ENCODE assay signal across 19 cellular contexts in the genomic region with DNA sequence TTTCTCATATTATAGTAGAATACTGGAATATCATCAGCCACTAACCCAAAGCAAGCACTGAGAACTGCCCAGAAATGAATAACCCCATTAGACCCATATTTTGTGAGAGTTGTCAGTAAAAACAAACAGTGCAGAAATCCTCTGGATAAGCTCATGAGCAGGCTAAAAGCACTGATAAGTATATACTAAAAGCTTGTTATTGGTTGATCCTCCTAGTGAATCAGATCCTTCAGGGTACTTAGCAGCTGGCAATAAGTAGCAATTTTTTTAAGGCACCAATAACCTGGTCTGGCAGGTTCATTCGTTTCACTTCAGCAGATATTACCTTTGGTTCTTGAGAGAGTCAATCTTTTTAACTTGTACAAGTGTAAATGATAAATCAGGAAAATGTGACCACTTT. TPM values are rescaled to one million over a fixed set of nuclear protein-coding genes. Genes with fewer than 3 reads are reported as not detected.
DNase-seq lines count a peak whose midpoint lies in the region; ATAC-seq, FAIRE-seq and TF ChIP-seq lines count a peak whose summit lies in the region.
"Had no signal": no experiment of that assay in that cellular context is flagged by ENCODE, and none has a peak within 500 bp of the region (broad histone marks: within the 10 kb centered on the region; RNA-seq: fewer than 3 reads in every experiment).

No MANE protein-coding gene starts in this region.

- H3K23ac ChIP-seq in H1 (ENCODE audit: insufficient read length): no peak overlapping the region

- no peaks in the 10 kb centered on the region for H3K79me2 ChIP-seq in H1 (ENCODE audit: control insufficient read depth in 1 of 2, insufficient read depth in 2 of 2, low read length in 2 of 2)

- H4K5ac ChIP-seq in H1 (ENCODE audit: insufficient read length, low read depth, low read length): no peak overlapping the region

- H4K20me1 ChIP-seq in H1 (replicated peaks in 1 of 2; ENCODE audit: control insufficient read depth in 1 of 2, insufficient read depth in 2 of 2, low read length in 2 of 2): no peaks in the 10 kb centered on the region

- H3K4me3 ChIP-seq in heart left ventricle (peak overlapping the region in 10 of 12 donors; percentile 3 to 68 (median 57)), H1 (ENCODE audit: extremely low read depth in 1 of 4, insufficient read depth in 2 of 4, low read depth in 3 of 4, low read length in 4 of 4) (peak overlapping the region in 1 of 4 experiments; percentile 69; a peak in 1 of 8 replicates), aorta (ENCODE audit: low read length in 2 of 2) (peak overlapping the region; percentile 81 to 88), esophagus muscularis mucosa (peak overlapping the region in 2 of 4 donors; percentile 50 to 62)

- POLR2A ChIA-PET in H1 (lab: Charles Lee; ENCODE audit: partially characterized antibody): interaction anchor here (1.6 kb wide), 1 partner anchor 14 kb away, joined by 3 read pairs; no protein-coding TSS in a partner anchor

- H3K27ac ChIP-seq in heart left ventricle (peak overlapping the region in 3 of 12 donors; percentile 72 to 83 (median 82)), H1 (ENCODE audit: low read depth, low read length) (no peak overlapping the region), aorta (ENCODE audit: low read depth in 1 of 2, low read length in 2 of 2) (peak overlapping the region in 1 of 2 donors; percentile 87), esophagus muscularis mucosa (replicated peaks in 1 of 4) (no peak overlapping the region)
- H3K27ac ChIP-seq: stomach had no signal

- H3K23me2 ChIP-seq in H1 (ENCODE audit: low read depth, low read length): peaks cover 4% of the 10 kb centered on the region; the same call in 1 of the 2 replicates

- H2BK120ac ChIP-seq in H1 (replicated peaks; ENCODE audit: low read depth, low read length): no peak overlapping the region

- intact Hi-C loops in heart left ventricle (cut with DNase I) (loop anchor here in 1 of 10 donors (10.0 kb wide), 1 partner anchor 145 kb away; no protein-coding TSS in a partner anchor), Right ventricle myocardium superior (cut with DNase I) (no loop called here), aorta (cut with DNase I) (loop anchor here (5.0 to 10.0 kb wide), 2 partner anchors 52 to 125 kb away; no protein-coding TSS in a partner anchor), esophagus muscularis mucosa (cut with DNase I) (no loop called here)

- no peak overlapping the region for H3K56ac ChIP-seq in H1 (replicated peaks; ENCODE audit: insufficient read length, low read depth, low read length)

- no peak overlapping the region for H2BK15ac ChIP-seq in H1 (ENCODE audit: low read length)

- no peak overlapping the region for H2BK12ac ChIP-seq in H1 (ENCODE audit: low read depth, low read length)

- no peak overlapping the region for H3K4ac ChIP-seq in H1 (replicated peaks; ENCODE audit: insufficient read length, low read depth, low read length)

- no peak overlapping the region for H4K8ac ChIP-seq in H1 (ENCODE audit: extremely low read depth, insufficient read depth, low read length)

- H3K4me1 ChIP-seq in heart left ventricle: peaks cover 0 to 13% (median 0%) of the 10 kb centered on the region in 12 donors
- H3K4me1 ChIP-seq in H1 (replicated peaks in 1 of 4; ENCODE audit: control insufficient read depth in 3 of 4, insufficient read depth in 4 of 4, low read length in 3 of 4): peaks cover 0 to 5% (median 1%) of the 10 kb centered on the region in 4 experiments; a peak in 3 of 7 replicates
- H3K4me1 ChIP-seq in aorta (ENCODE audit: control insufficient read depth in 1 of 2, insufficient read depth in 2 of 2, low read length in 2 of 2): no peaks in the 10 kb centered on the region
- H3K4me1 ChIP-seq in esophagus muscularis mucosa: peaks cover 0 to 12% (median 9%) of the 10 kb centered on the region in 4 donors

- TF ChIP-seq EP300 in H1 (IDR thresholded peaks at IDR 0.05; ENCODE audit: borderline replicate concordance in 1 of 2, low read depth in 2 of 2, low read length in 2 of 2) (no peak), esophagus muscularis mucosa (IDR thresholded peaks at IDR 0.05) (no peak)

- H3K36me3 ChIP-seq in heart left ventricle (no peaks in the 10 kb centered on the region), H1 (ENCODE audit: control insufficient read depth in 2 of 4, insufficient read depth in 4 of 4, low read length in 3 of 4) (no peaks in the 10 kb centered on the region), aorta (ENCODE audit: control insufficient read depth in 1 of 2, insufficient read depth in 2 of 2, low read length in 1 of 2) (no peaks in the 10 kb centered on the region), esophagus muscularis mucosa (no peaks in the 10 kb centered on the region)
- H3K36me3 ChIP-seq: stomach had no signal

- WGBS in heart left ventricle, 4 donors: 59 to 89% (median 76%) methylated on average over 1 of the region's 1 CpG
- 85% methylated on average over 1 of the region's 1 CpG; no CpG with 5 or more reads in 1 of the 2 experiments for WGBS in H1 (ENCODE audit: extremely low coverage in 1 of 2, insufficient coverage in 1 of 2, insufficient read length in 1 of 2, insufficient replicate concordance in 2 of 2, low coverage in 1 of 2, low lambda C conversion rate in 2 of 2, missing lambda C conversion rate in 1 of 2), 2 experiments
- WGBS in aorta, 2 donors: 15 to 18% methylated on average over 1 of the region's 1 CpG
- 78% methylated on average over 1 of the region's 1 CpG for WGBS in esophagus muscularis mucosa

- no peak overlapping the region for H2AK5ac ChIP-seq in H1 (ENCODE audit: low read depth, low read length)

- H2BK5ac ChIP-seq in H1 (ENCODE audit: low read depth, low read length): no peak overlapping the region

- H3K4me2 ChIP-seq in H1 (ENCODE audit: insufficient read depth in 1 of 2, low read depth in 2 of 2, low read length in 2 of 2): 0 out of 4 replicates have a peak overlapping the region, but pooled peaks have one; percentile 56 to 73

- H3K4me3 Mint-ChIP-seq in nephron: peak overlapping the region; percentile 80 to 90 (median 89)
- H3K4me3 Mint-ChIP-seq: dendritic cell treated with granulocyte-macrophage colony-stimulating factor and Interleukin-4, amounts not matched to agents 40 ng/mL and 50 ng/mL, for 4 days had no signal

- no peaks in the 10 kb centered on the region for H3K9me3 Mint-ChIP-seq in nephron
- H3K9me3 Mint-ChIP-seq: dendritic cell treated with granulocyte-macrophage colony-stimulating factor and Interleukin-4, amounts not matched to agents 40 ng/mL and 50 ng/mL, for 4 days had no signal

- H3K9me3 ChIP-seq in heart left ventricle: no peaks in the 10 kb centered on the region
- no peaks in the 10 kb centered on the region for H3K9me3 ChIP-seq in H1 (ENCODE audit: insufficient read depth in 2 of 2, low read depth in 1 of 2, low read length in 1 of 2)
- H3K9me3 ChIP-seq in aorta (ENCODE audit: control insufficient read depth, low read length): no peaks in the 10 kb centered on the region
- no peaks in the 10 kb centered on the region for H3K9me3 ChIP-seq in esophagus muscularis mucosa
- H3K9me3 ChIP-seq: stomach had no signal

- no peaks in the 10 kb centered on the region for H3K79me1 ChIP-seq in H1 (ENCODE audit: low read depth, low read length)

- H3K36me3 Mint-ChIP-seq in nephron (ENCODE audit: low read depth): no peaks in the 10 kb centered on the region

- no peak overlapping the region for H3K9ac ChIP-seq in H1 (replicated peaks in 1 of 4; ENCODE audit: extremely low read depth in 1 of 4, low read depth in 3 of 4, low read length in 3 of 4)

- CTCF ChIA-PET in H1 (lab: Charles Lee; ENCODE audit: partially characterized antibody): interaction anchor here (1.4 kb wide), 2 partner anchors 9 to 12 kb away, joined by 4 to 9 read pairs; no protein-coding TSS in a partner anchor

- no peak overlapping the region for H3K18ac ChIP-seq in H1 (ENCODE audit: extremely low read depth, low read length)

- no peak overlapping the region for H2BK20ac ChIP-seq in H1 (ENCODE audit: low read length)

- ATAC-seq in heart left ventricle (no peak), Right ventricle myocardium superior (ENCODE audit: poor library complexity) (no peak), aorta (ENCODE audit: low FRiP score) (peak; percentile 45)
- ATAC-seq: HCT116 had no signal

- H3K14ac ChIP-seq in H1 (ENCODE audit: insufficient read length): no peak overlapping the region

- TF ChIP-seq RAD21 in H1 (IDR thresholded peaks at IDR 0.05 in 1 of 2, conservative IDR thresholded peaks at IDR 0.05 in 1 of 2; ENCODE audit: low read depth in 2 of 2, low read length in 2 of 2): no peak

- FAIRE-seq in H1 (lab: Jason Lieb, UNC): no peak

- H4K91ac ChIP-seq in H1 (replicated peaks; ENCODE audit: insufficient read length, low read length): no peak overlapping the region

- H3K27me3 Mint-ChIP-seq in nephron (ENCODE audit: low read depth): no peaks in the 10 kb centered on the region

- TF ChIP-seq POLR2A in heart left ventricle (IDR thresholded peaks at IDR 0.05) (no peak), H1 (IDR thresholded peaks at IDR 0.05; ENCODE audit: control extremely low read depth in 1 of 2, low read depth in 2 of 2, low read length in 2 of 2) (no peak), esophagus muscularis mucosa (IDR thresholded peaks at IDR 0.05; ENCODE audit: low read depth) (no peak)

- H2AFZ ChIP-seq in H1 (ENCODE audit: low read length): no peak overlapping the region

- TF ChIP-seq CTCF in heart left ventricle (IDR thresholded peaks at IDR 0.05): no peak
- TF ChIP-seq CTCF in H1 (IDR thresholded peaks at IDR 0.05; ENCODE audit: control extremely low read depth in 1 of 3, insufficient read depth in 1 of 3, low read depth in 1 of 3, low read length in 3 of 3): no peak
- TF ChIP-seq CTCF in nephron (IDR thresholded peaks at IDR 0.05; ENCODE audit: unreplicated experiment in 3 of 3): no peak
- no peak for TF ChIP-seq CTCF in esophagus muscularis mucosa (IDR thresholded peaks at IDR 0.05)

- peaks cover 0 to 17% (median 0%) of the 10 kb centered on the region in 9 donors for H3K27me3 ChIP-seq in heart left ventricle
- no peaks in the 10 kb centered on the region for H3K27me3 ChIP-seq in H1 (replicated peaks in 1 of 4; ENCODE audit: control insufficient read depth in 3 of 4, extremely low read depth in 1 of 4, insufficient read depth in 3 of 4, low read length in 3 of 4)
- no peaks in the 10 kb centered on the region for H3K27me3 ChIP-seq in aorta (ENCODE audit: control insufficient read depth in 1 of 2, insufficient read depth in 2 of 2, low read length in 1 of 2)
- peaks cover 0 to 8% (median 0%) of the 10 kb centered on the region in 4 donors for H3K27me3 ChIP-seq in esophagus muscularis mucosa

- peaks cover 32% of the 10 kb centered on the region for H3K4me1 Mint-ChIP-seq in nephron

- peak overlapping the region; percentile 96 to 100 (median 99) for H3K27ac Mint-ChIP-seq in nephron
- H3K27ac Mint-ChIP-seq: dendritic cell treated with granulocyte-macrophage colony-stimulating factor and Interleukin-4, amounts not matched to agents 40 ng/mL and 50 ng/mL, for 4 days had no signal

- DNase-seq in heart left ventricle (no peak), Right ventricle myocardium superior (no peak), H1 (ENCODE audit: low read depth in 1 of 2, low spot score in 2 of 2) (no peak), aorta (no peak), hippocampal formation (lab: John Stamatoyannopoulos, UW) (no peak), DMS114 treated with DMSO at 0.1 percent for 48 hours (lab: John Stamatoyannopoulos, UW; ENCODE audit: unreplicated experiment) (no peak), esophagus muscularis mucosa (ENCODE audit: extremely low spot score) (no peak)
- DNase-seq: activated CD4-positive, CD25-positive, alpha-beta regulatory T cell treated with anti-CD3 and anti-CD28 coated beads, Interleukin-2, amount 50 U/mL, for 72 hours; activated T-cell treated with anti-CD3 and anti-CD28 coated beads, Interleukin-2, amount 50 U/mL, for 1 hour; COR-L47; islet precursor cell; MV-4-11; NCI-H2171 treated with DMSO at 0.1 percent for 48 hours; stomach had no signal

RNA-seq across cellular contexts. Expression of gene NOX4, which starts 1.2 kb away (rescaled TPM):
- total RNA-seq in heart left ventricle: 1 to 10 TPM; 2.1 to 8.6 (median 2.8) TPM
- polyA plus RNA-seq in heart left ventricle: 1 to 10 TPM; 2.1 to 2.3 TPM
- 1.7 TPM for total RNA-seq in Right ventricle myocardium superior
- total RNA-seq in H1 (2021; fragmentation: NEBNext Ultra II Directional; extraction: Animal tissue kit (Norgen Biotek cat#: 25700)): 2.3 and 2.7 TPM in 2 replicates
- polyA plus RNA-seq in H1 (2011; rRNA removed): 1.6 and 2.0 TPM in 2 replicates
- polyA plus RNA-seq in H1 (2011; cell fraction: cytosol; rRNA removed): 1.4 TPM
- 2.2 TPM for polyA plus RNA-seq in H1 (2011; cell fraction: nucleus; rRNA removed)
- 0.91 to 1.5 TPM (median 1.1 TPM) in 4 replicates for polyA plus RNA-seq in H1 (2012, experiment 1 of 2)
- 0.60 TPM for polyA plus RNA-seq in H1 (2012, experiment 2 of 2)
- 1.8 TPM for polyA plus RNA-seq in H1 (2013, experiment 1 of 2)
- polyA plus RNA-seq in H1 (2013, experiment 2 of 2): 2.4 TPM
- polyA minus RNA-seq in H1 (2011; rRNA and poly(A)+ RNA removed): 4.0 and 5.6 TPM in 2 replicates
- 1.1 TPM for polyA minus RNA-seq in H1 (2011; cell fraction: cytosol; rRNA and poly(A)+ RNA removed)
- 8.5 TPM for polyA minus RNA-seq in H1 (2011; cell fraction: nucleus; rRNA and poly(A)+ RNA removed)
- 10 to 100 TPM; 46.1 to 91.9 TPM for total RNA-seq in aorta
- polyA plus RNA-seq in aorta: 10 to 100 TPM; 46.1 to 51.0 TPM
- total RNA-seq in esophagus muscularis mucosa: 1 to 10 TPM; 3.3 to 6.1 (median 4.0) TPM
- total RNA-seq: A172, myocyte had no signal

Comparison
In these comparisons a context has a peak if more than half of its experiments do, and no peak if none do; other contexts are left out.
1. RNA of gene NOX4, which starts 1.2 kb away (total RNA-seq): 46.1 to 91.9 TPM in aorta; 3.3 to 6.1 TPM in esophagus muscularis mucosa, 2.1 to 8.6 TPM in heart left ventricle, 2.3 to 2.7 TPM in H1 and 1.7 TPM in Right ventricle myocardium superior (single experiment); every median in the first group is over 4 times any median in the second.
2. intact Hi-C loops: an anchor here in aorta (5.0 to 10.0 kb wide); none called in Right ventricle myocardium superior and esophagus muscularis mucosa.